ENCODE assay signal across 10 cellular contexts in genomic region chr14:93903342-93904184, GRCh38. TPM values are rescaled to one million over a fixed set of nuclear protein-coding genes. Genes with fewer than 3 reads are reported as not detected.
A peak's percentile ranks its signal among the peaks of the same experiment; 100 is the strongest.
DNase-seq lines count a peak whose midpoint lies in the region; ATAC-seq, FAIRE-seq and TF ChIP-seq lines count a peak whose summit lies in the region.
"Had no signal": no experiment of that assay in that cellular context is flagged by ENCODE, and none has a peak within 500 bp of the region (broad histone marks: within the 10 kb centered on the region; RNA-seq: fewer than 3 reads in every experiment).

No MANE protein-coding gene starts in this region.

- no peaks in the 10 kb centered on the region for H3K27me3 ChIP-seq in brain microvascular endothelial cell (replicated peaks)
- H3K27me3 ChIP-seq in lower lobe of right lung (ENCODE audit: low read depth): peaks cover 4% of the 10 kb centered on the region

- ATAC-seq in lower lobe of right lung (peak in 1 of 2 donors; percentile 30), omental fat pad (ENCODE audit: low FRiP score) (no peak)

- H3K36me3 Mint-ChIP-seq in activated naive CD8-positive, alpha-beta T cell treated with anti-CD3 and anti-CD28 coated beads for 36 hours: no peaks in the 10 kb centered on the region

- peak; percentile 41 for DNase-seq in Daoy (ENCODE audit: low read depth)
- DNase-seq in HuH-7 (ENCODE audit: low spot score): peak; percentile 44
- DNase-seq in brain microvascular endothelial cell: no peak
- DNase-seq in lower lobe of right lung: no peak
- no peak for DNase-seq in activated naive CD8-positive, alpha-beta T cell treated with anti-CD3 and anti-CD28 coated beads for 36 hours
- no peak for DNase-seq in RCC 7860 (ENCODE audit: low spot score)
- no peak for DNase-seq in stimulated activated CD4-positive, alpha-beta T cell treated with anti-CD3 and anti-CD28 coated beads, Interleukin-4, amount 100 ng/mL, for 4 hours
- no peak for DNase-seq in omental fat pad (ENCODE audit: low spot score)
- DNase-seq: activated CD8-positive, alpha-beta memory T cell treated with anti-CD3 and anti-CD28 coated beads for 24 hours had no signal

- intact Hi-C loops in lower lobe of right lung (cut with DNase I): no loop called here

- in situ Hi-C loops in brain microvascular endothelial cell (cut with HindIII; ENCODE audit: low pct_ligation_motif_present, low sequenced_read_pairs): no loop called here

- no peak overlapping the region for H3K27ac Mint-ChIP-seq in activated naive CD8-positive, alpha-beta T cell treated with anti-CD3 and anti-CD28 coated beads for 36 hours

- H3K4me1 Mint-ChIP-seq in activated naive CD8-positive, alpha-beta T cell treated with anti-CD3 and anti-CD28 coated beads for 36 hours: no peaks in the 10 kb centered on the region

- H3K27ac ChIP-seq in brain microvascular endothelial cell (no peak overlapping the region), lower lobe of right lung (no peak overlapping the region)

- no peak overlapping the region for H3K4me3 Mint-ChIP-seq in activated naive CD8-positive, alpha-beta T cell treated with anti-CD3 and anti-CD28 coated beads for 36 hours

- H3K9me3 ChIP-seq in lower lobe of right lung: no peaks in the 10 kb centered on the region

- TF ChIP-seq CTCF in brain microvascular endothelial cell (IDR thresholded peaks at IDR 0.05; ENCODE audit: low read depth, low read length, missing control alignments) (peak; percentile 53), lower lobe of right lung (IDR thresholded peaks at IDR 0.05) (peak; percentile 29), omental fat pad (IDR thresholded peaks at IDR 0.05) (no peak)

- H3K9me3 Mint-ChIP-seq in activated naive CD8-positive, alpha-beta T cell treated with anti-CD3 and anti-CD28 coated beads for 36 hours: no peaks in the 10 kb centered on the region

- H3K4me1 ChIP-seq in lower lobe of right lung: no peaks in the 10 kb centered on the region

- no peak for FAIRE-seq in RCC 7860 (lab: Jason Lieb, UNC)
- FAIRE-seq: GM18507 had no signal

- no peaks in the 10 kb centered on the region for H3K36me3 ChIP-seq in brain microvascular endothelial cell (replicated peaks)
- H3K36me3 ChIP-seq in lower lobe of right lung: no peaks in the 10 kb centered on the region

- H3K4me3 ChIP-seq in brain microvascular endothelial cell (ENCODE audit: low read depth, low read length) (no peak overlapping the region), lower lobe of right lung (no peak overlapping the region)

- peaks cover 19% of the 10 kb centered on the region for H3K27me3 Mint-ChIP-seq in activated naive CD8-positive, alpha-beta T cell treated with anti-CD3 and anti-CD28 coated beads for 36 hours

RNA-seq across cellular contexts. Expression of gene FAM181A, which starts 23.6 kb away (rescaled TPM):
- not detected in 2 replicates for total RNA-seq in Daoy (2014; rRNA removed; shearing (Covaris generic))
- total RNA-seq in lower lobe of right lung (6.4 TPM), omental fat pad (not detected)
- total RNA-seq in activated naive CD8-positive, alpha-beta T cell treated with anti-CD3 and anti-CD28 coated beads for 36 hours: not detected

Comparison
In these comparisons a context has a peak if more than half of its experiments do, and no peak if none do; other contexts are left out.
1. DNase-seq: peak in Daoy (single experiment) and HuH-7 (single experiment); none in brain microvascular endothelial cell (single experiment), lower lobe of right lung (single experiment), activated naive CD8-positive, alpha-beta T cell treated with anti-CD3 and anti-CD28 coated beads for 36 hours (single experiment), RCC 7860 (single experiment), stimulated activated CD4-positive, alpha-beta T cell treated with anti-CD3 and anti-CD28 coated beads, Interleukin-4, amount 100 ng/mL, for 4 hours (0 of 2) and omental fat pad (single experiment).
2. CTCF ChIP-seq: peak in brain microvascular endothelial cell (single experiment) and lower lobe of right lung (single experiment); none in omental fat pad (0 of 3).